25 cellular contexts compared by ENCODE assay signal in genomic region chr1:69744381-69744780, GRCh38.
"Had no signal": no experiment of that assay in that cellular context is flagged by ENCODE, and none has a peak within 500 bp of the region (broad histone marks: within the 10 kb centered on the region; RNA-seq: fewer than 3 reads in every experiment).

No MANE protein-coding gene starts in this region.

- DNase-seq: colonic mucosa; cortex of kidney; dermis blood vessel endothelial cell; dorsolateral prefrontal cortex; effector CD4-positive, alpha-beta T cell; effector CD8-positive, alpha-beta T cell; effector memory CD4-positive, alpha-beta T cell; effector memory CD8-positive, alpha-beta T cell; endodermal cell; erythroblast; esophagus squamous epithelium; foreskin fibroblast; foreskin keratinocyte; foreskin melanocyte; gastrocnemius medialis; glutamatergic neuron; head of caudate nucleus; heart left ventricle; heart right ventricle had no signal

- H3K27ac ChIP-seq: colonic mucosa, coronary artery, dorsolateral prefrontal cortex, epithelial cell of prostate, esophagus muscularis mucosa, esophagus squamous epithelium, foreskin keratinocyte, gastrocnemius medialis, gastroesophageal sphincter, heart left ventricle, heart right ventricle had no signal

- H3K27me3 Mint-ChIP-seq: dendritic cell treated with granulocyte-macrophage colony-stimulating factor and Interleukin-4, amounts not matched to agents 40 ng/mL and 50 ng/mL, for 4 days; effector memory CD8-positive, alpha-beta T cell had no signal

- ATAC-seq: effector memory CD8-positive, alpha-beta T cell; esophagus mucosa; foreskin keratinocyte; gastrocnemius medialis; gastroesophageal sphincter; heart left ventricle; heart right ventricle had no signal

- H3K27me3 ChIP-seq: colonic mucosa, dorsolateral prefrontal cortex, esophagus muscularis mucosa, esophagus squamous epithelium, foreskin keratinocyte, gastrocnemius medialis, gastroesophageal sphincter, heart left ventricle, heart right ventricle had no signal

- H3K4me3 ChIP-seq: colonic mucosa, coronary artery, dorsolateral prefrontal cortex, esophagus muscularis mucosa, esophagus squamous epithelium, gastrocnemius medialis, gastroesophageal sphincter, heart left ventricle, heart right ventricle had no signal

- H3K27ac Mint-ChIP-seq: dendritic cell treated with granulocyte-macrophage colony-stimulating factor and Interleukin-4, amounts not matched to agents 40 ng/mL and 50 ng/mL, for 4 days; effector memory CD8-positive, alpha-beta T cell; endodermal cell had no signal

- H3K4me1 Mint-ChIP-seq: endodermal cell had no signal

- H3K9me3 Mint-ChIP-seq: dendritic cell treated with granulocyte-macrophage colony-stimulating factor and Interleukin-4, amounts not matched to agents 40 ng/mL and 50 ng/mL, for 4 days; endodermal cell had no signal

- H3K36me3 ChIP-seq: colonic mucosa, esophagus muscularis mucosa, esophagus squamous epithelium, gastrocnemius medialis, gastroesophageal sphincter, heart left ventricle, heart right ventricle had no signal

- H3K4me1 ChIP-seq: colonic mucosa, esophagus muscularis mucosa, esophagus squamous epithelium, foreskin keratinocyte, gastrocnemius medialis, gastroesophageal sphincter, heart left ventricle, heart right ventricle had no signal

- H3K4me3 Mint-ChIP-seq: dendritic cell treated with granulocyte-macrophage colony-stimulating factor and Interleukin-4, amounts not matched to agents 40 ng/mL and 50 ng/mL, for 4 days; effector memory CD8-positive, alpha-beta T cell; endodermal cell had no signal
